3 cellular contexts compared by ENCODE assay signal in genomic region chr10:104248921-104249320, GRCh38.
TF ChIP-seq lines count a peak whose summit lies in the region.

No MANE protein-coding gene starts in this region.

TF ChIP-seq in A549, 52 proteins besides CTCF, POLR2A, EP300 and RAD21:
- TF ChIP-seq MAFK (IDR thresholded peaks at IDR 0.05; ENCODE audit: partially characterized antibody): peak; percentile 59

TF ChIP-seq in HEK293, 187 proteins besides CTCF, POLR2A, EP300 and RAD21:
- 0 out of 2 replicates have a peak, but pooled peaks have one; percentile 18 for TF ChIP-seq SP2 (tag by site-specific recombination; IDR thresholded peaks at IDR 0.05)

TF ChIP-seq in K562, 482 proteins besides CTCF, POLR2A, EP300 and RAD21:
- TF ChIP-seq ZNF316 (IDR thresholded peaks at IDR 0.05) (peak; percentile 23; the same call in 1 of the 2 replicates), NFYB (IDR thresholded peaks at IDR 0.05; ENCODE audit: extremely low read depth, insufficient read length) (peak; percentile 26)
